In the genomic region with DNA sequence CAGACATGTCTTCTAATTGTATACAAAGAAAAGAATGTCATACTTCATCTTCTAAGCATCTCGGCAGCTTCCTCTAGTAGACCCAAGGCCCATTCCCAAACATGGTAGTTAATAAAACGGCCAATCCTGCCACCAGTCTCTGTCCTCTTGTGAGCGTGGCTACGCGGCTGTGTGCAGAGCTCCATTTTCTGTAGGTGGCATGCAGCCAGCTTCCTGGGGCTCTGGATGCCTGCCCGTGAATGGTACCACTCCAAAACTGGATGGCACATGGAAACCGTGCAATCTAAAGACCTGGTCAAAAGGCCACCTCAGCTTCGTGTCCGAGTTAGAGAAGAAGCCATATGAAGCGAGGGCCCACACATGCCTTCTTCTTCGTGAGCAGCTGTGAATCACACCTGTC, we compare ENCODE assay signal across 1 cellular context.
TF ChIP-seq lines count a peak whose summit lies in the region.

No MANE protein-coding gene starts in this region.

TF ChIP-seq in IMR-90, 13 proteins besides CTCF, POLR2A, EP300 and RAD21 (continued from another document):
- no peak for TF ChIP-seq MXI1 (IDR thresholded peaks at IDR 0.05; ENCODE audit: borderline replicate concordance, low read depth, low read length)
- TF ChIP-seq NFE2L2 (IDR thresholded peaks at IDR 0.05; ENCODE audit: low read depth, low read length) = no peak
- no peak for TF ChIP-seq RFX5 (IDR thresholded peaks at IDR 0.05; ENCODE audit: low read depth, low read length)
